ENCODE assay signal across 7 cellular contexts in the genomic region with DNA sequence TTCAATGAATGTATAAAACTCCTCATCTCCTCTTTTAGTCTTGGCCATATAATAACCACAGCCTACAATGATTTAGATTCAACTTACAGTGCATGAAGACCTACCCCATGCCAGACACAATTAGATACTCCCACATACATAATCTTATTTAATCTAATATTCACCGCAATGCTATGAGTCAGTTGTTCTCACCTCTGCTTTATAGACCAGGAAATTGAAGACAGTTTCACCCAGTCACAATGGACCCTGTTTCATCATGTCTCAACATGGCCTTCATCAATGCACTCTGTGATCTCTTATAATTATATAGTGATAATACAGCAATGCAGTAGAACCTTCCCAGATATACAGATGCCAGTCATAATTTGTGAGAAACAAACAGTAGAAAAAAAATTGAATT.
"Had no signal": no experiment of that assay in that cellular context is flagged by ENCODE, and none has a peak within 500 bp of the region (broad histone marks: within the 10 kb centered on the region; RNA-seq: fewer than 3 reads in every experiment).

No MANE protein-coding gene starts in this region.

- H3K4me1 Mint-ChIP-seq: GM23338, H9 had no signal

- ATAC-seq: GM23338 had no signal

- FAIRE-seq: H1, H54, HTR-8/SVneo had no signal

- H3K4me3 Mint-ChIP-seq: GM23338, H9 had no signal

- H2AFZ ChIP-seq: GM23338 had no signal

- DNase-seq: H9, HCEC 1CT, IMR-90 had no signal

- H3K4me2 ChIP-seq: GM23338 had no signal

- H3K4me3 ChIP-seq: GM23338 had no signal

- H3K27ac Mint-ChIP-seq: GM23338, H9 had no signal
